In genomic region chr6:90319044-90319443, GRCh38 we compare ENCODE assay signal across 16 cellular contexts. TPM values are rescaled to one million over a fixed set of nuclear protein-coding genes. Genes with fewer than 3 reads are reported as not detected.
A peak's percentile ranks its signal among the peaks of the same experiment; 100 is the strongest.
DNase-seq lines count a peak whose midpoint lies in the region; ATAC-seq and TF ChIP-seq lines count a peak whose summit lies in the region.
"Had no signal": no experiment of that assay in that cellular context is flagged by ENCODE, and none has a peak within 500 bp of the region (broad histone marks: within the 10 kb centered on the region; RNA-seq: fewer than 3 reads in every experiment).

No MANE protein-coding gene starts in this region.

- in situ Hi-C loops in astrocyte of the spinal cord (cut with HindIII; ENCODE audit: low sequenced_read_pairs) = no loop called here

- H3K27ac Mint-ChIP-seq in activated naive CD4-positive, alpha-beta T cell treated with anti-CD3 and anti-CD28 coated beads, Interleukin-2, amount 50 U/mL, for 72 hours = peak overlapping the region in 1 of 2 donors; percentile 95
- H3K27ac Mint-ChIP-seq: B cell; natural killer cell treated with Interleukin-12 subunit alpha and Interleukin-12 subunit beta and Interleukin-15 and Interleukin-18, amount 100 ng/mL, for 72 hours had no signal

- H3K36me3 Mint-ChIP-seq in activated naive CD4-positive, alpha-beta T cell treated with anti-CD3 and anti-CD28 coated beads, Interleukin-2, amount 50 U/mL, for 72 hours = no peaks in the 10 kb centered on the region
- H3K36me3 Mint-ChIP-seq: natural killer cell treated with Interleukin-12 subunit alpha and Interleukin-12 subunit beta and Interleukin-15 and Interleukin-18, amount 100 ng/mL, for 72 hours had no signal

- no peak overlapping the region for H3K4me3 ChIP-seq in astrocyte of the spinal cord (ENCODE audit: low read depth, low read length)
- H3K4me3 ChIP-seq: SK-N-MC, vagina had no signal

- DNase-seq in activated naive CD4-positive, alpha-beta T cell treated with anti-CD3 and anti-CD28 coated beads, Interleukin-2, amount 50 U/mL, for 72 hours (ENCODE audit: low spot score in 2 of 2) = no peak
- DNase-seq in activated naive CD4-positive, alpha-beta T cell treated with Interleukin-2 at 50 U/mL for 16 hours = no peak
- peak; percentile 45 for DNase-seq in NCI-H446 treated with DMSO at 0.1 percent for 48 hours (lab: John Stamatoyannopoulos, UW)
- peak; percentile 18 for DNase-seq in astrocyte of the spinal cord (ENCODE audit: low read depth, low spot score)
- no peak for DNase-seq in stimulated activated naive CD8-positive, alpha-beta T cell treated with anti-CD3 and anti-CD28 coated beads, Interleukin-15, Interleukin-2, amounts not matched to agents 100 U/mL and 50 U/mL, for 24 hours
- no peak for DNase-seq in NCI-H82 treated with DMSO at 0.1 percent for 48 hours (lab: John Stamatoyannopoulos, UW; ENCODE audit: unreplicated experiment)
- DNase-seq in kidney glomerular epithelial cell (lab: John Stamatoyannopoulos, UW) = no peak
- DNase-seq: GDM1, hypothalamus, left ventricle myocardium superior, NCI-H1930 had no signal

- H3K9me3 Mint-ChIP-seq in activated naive CD4-positive, alpha-beta T cell treated with anti-CD3 and anti-CD28 coated beads, Interleukin-2, amount 50 U/mL, for 72 hours = no peaks in the 10 kb centered on the region
- H3K9me3 Mint-ChIP-seq: natural killer cell treated with Interleukin-12 subunit alpha and Interleukin-12 subunit beta and Interleukin-15 and Interleukin-18, amount 100 ng/mL, for 72 hours had no signal

- TF ChIP-seq CTCF in astrocyte of the spinal cord (IDR thresholded peaks at IDR 0.05; ENCODE audit: low read depth, low read length) = no peak

- peak; percentile 80 to 84 for ATAC-seq in activated naive CD4-positive, alpha-beta T cell treated with anti-CD3 and anti-CD28 coated beads, Interleukin-2, amount 50 U/mL, for 72 hours
- ATAC-seq in stimulated activated naive CD8-positive, alpha-beta T cell treated with anti-CD3 and anti-CD28 coated beads, Interleukin-15, Interleukin-2, amounts not matched to agents 100 U/mL and 50 U/mL, for 24 hours = peak; percentile 57
- no peak for ATAC-seq in HG03159 (IDR thresholded peaks at IDR 0.05; ENCODE audit: unreplicated experiment)
- ATAC-seq: left ventricle myocardium superior; natural killer cell treated with Interleukin-12 subunit alpha and Interleukin-12 subunit beta and Interleukin-15 and Interleukin-18, amount 100 ng/mL, for 72 hours had no signal

RNA-seq across cellular contexts. Expression of gene BACH2, which starts 22.4 kb away (rescaled TPM):
- total RNA-seq in activated naive CD4-positive, alpha-beta T cell treated with anti-CD3 and anti-CD28 coated beads, Interleukin-2, amount 50 U/mL, for 72 hours = 10 to 100 TPM; 48.7 to 90.8 TPM

Comparison
In these comparisons a context has a peak if more than half of its experiments do, and no peak if none do; other contexts are left out.
1. DNase-seq: peak in NCI-H446 treated with DMSO at 0.1 percent for 48 hours (single experiment) and astrocyte of the spinal cord (single experiment); none in activated naive CD4-positive, alpha-beta T cell treated with anti-CD3 and anti-CD28 coated beads, Interleukin-2, amount 50 U/mL, for 72 hours (0 of 2), activated naive CD4-positive, alpha-beta T cell treated with Interleukin-2 at 50 U/mL for 16 hours (single experiment), stimulated activated naive CD8-positive, alpha-beta T cell treated with anti-CD3 and anti-CD28 coated beads, Interleukin-15, Interleukin-2, amounts not matched to agents 100 U/mL and 50 U/mL, for 24 hours (single experiment), NCI-H82 treated with DMSO at 0.1 percent for 48 hours (single experiment) and kidney glomerular epithelial cell (single experiment).